Comparison of ENCODE assay signal across 8 cellular contexts in genomic region chr2:132352481-132352993, GRCh38.
DNase-seq lines count a peak whose midpoint lies in the region; ATAC-seq and TF ChIP-seq lines count a peak whose summit lies in the region.
"Not testable (repeated sequence)": the region's sequence is repeated elsewhere in the genome, so short reads cannot be mapped to it uniquely, and the experiment has no call there.

No MANE protein-coding gene starts in this region.

- not testable (repeated sequence) for H3K9me3 ChIP-seq in PC-3 (ENCODE audit: low read length)

- H2AFZ ChIP-seq in PC-3 (ENCODE audit: low read length) = peak overlapping the region; percentile 64

- not testable (repeated sequence) for BruUV-seq in PC-3 (replicated peaks; lab: Mats Ljungman, UMichigan)

- intact Hi-C loops in PC-3 (cut with micrococcal nuclease) = loop anchor here (2.0 to 5.0 kb wide), 2 partner anchors 64 to 85 kb away; partner anchors contain the start of gene GPR39
- intact Hi-C loops in left colon (cut with DNase I, micrococcal nuclease) = not testable (repeated sequence)

- H3K9ac ChIP-seq in PC-3 (ENCODE audit: low read length) = peak overlapping the region; percentile 61; the same call in 1 of the 2 replicates

- not testable (repeated sequence) for H3K79me2 ChIP-seq in PC-3 (ENCODE audit: low read length)

- H3K4me1 ChIP-seq in PC-3 (ENCODE audit: insufficient read depth, low read length); urinary bladder (ENCODE audit: insufficient read depth): not testable (repeated sequence)

- H3K9me2 ChIP-seq in PC-3 (replicated peaks; ENCODE audit: low read length) = not testable (repeated sequence)

- peak overlapping the region; percentile 67 for H3K4me3 ChIP-seq in PC-3 (ENCODE audit: low read length)
- H3K4me3 ChIP-seq in fibroblast of villous mesenchyme (ENCODE audit: low read depth, low read length) = peak overlapping the region; percentile 35
- peak overlapping the region; percentile 20 for H3K4me3 ChIP-seq in urinary bladder (ENCODE audit: low read depth, low read length)

- not testable (repeated sequence) for H3F3A ChIP-seq in PC-3 (ENCODE audit: low read length, unreplicated experiment)

- not testable (repeated sequence) for H3K27me3 ChIP-seq in PC-3 (ENCODE audit: low read length)

- peak overlapping the region; percentile 75 for H3K4me3 Mint-ChIP-seq in progenitor cell of endocrine pancreas (ENCODE audit: low read depth)

- H3K4me2 ChIP-seq in PC-3 (ENCODE audit: low read length) = peak overlapping the region; percentile 81

- DNase-seq in DMS79 (lab: John Stamatoyannopoulos, UW) (peak; percentile 77), NCI-H1436 (lab: John Stamatoyannopoulos, UW) (peak; percentile 80), PC-3 (peak; percentile 92), astrocyte of the hippocampus (ENCODE audit: low read depth, low spot score) (peak; percentile 83), fibroblast of villous mesenchyme (ENCODE audit: low read depth) (peak; percentile 21), left colon (peak; percentile 60 to 61), progenitor cell of endocrine pancreas (ENCODE audit: low spot score, unreplicated experiment) (peak; percentile 73)

- H3K27ac Mint-ChIP-seq in progenitor cell of endocrine pancreas = peak overlapping the region; percentile 33

- CTCF ChIA-PET in PC-3 (lab: Charles Lee) = not testable (repeated sequence)

- POLR2A ChIA-PET in PC-3 (lab: Charles Lee; ENCODE audit: unreplicated experiment) = interaction anchor here (0.6 kb wide), 2 partner anchors 307 to 1543 kb away, joined by 3 to 5 read pairs; no protein-coding TSS in a partner anchor

- ATAC-seq in PC-3 (peak; percentile 96), left colon (peak; percentile 95)

- H3K4me1 Mint-ChIP-seq in progenitor cell of endocrine pancreas (ENCODE audit: low read depth) = not testable (repeated sequence)

- H4K20me1 ChIP-seq in PC-3 (ENCODE audit: low read length) = not testable (repeated sequence)

- not testable (repeated sequence) for TF ChIP-seq CTCF in PC-3 (conservative IDR thresholded peaks at IDR 0.05; ENCODE audit: low read depth, low read length); fibroblast of villous mesenchyme (IDR thresholded peaks at IDR 0.05; ENCODE audit: insufficient read depth, low read depth, low read length); progenitor cell of endocrine pancreas (IDR thresholded peaks at IDR 0.05; ENCODE audit: unreplicated experiment)

- not testable (repeated sequence) for H3K36me3 Mint-ChIP-seq in progenitor cell of endocrine pancreas (ENCODE audit: insufficient read depth)

- 3% methylated on average over 43 of the region's 43 CpGs for WGBS in urinary bladder

- H3K36me3 ChIP-seq in PC-3 (ENCODE audit: low read depth, low read length); urinary bladder (ENCODE audit: insufficient read depth): not testable (repeated sequence)

- H3K9me3 Mint-ChIP-seq in progenitor cell of endocrine pancreas (ENCODE audit: low read depth) = not testable (repeated sequence)

- H3K27ac ChIP-seq in PC-3 (ENCODE audit: low read length) = peak overlapping the region; percentile 32; the same call in 1 of the 2 replicates
- not testable (repeated sequence) for H3K27ac ChIP-seq in urinary bladder (ENCODE audit: low read depth)

- not testable (repeated sequence) for H3K27me3 Mint-ChIP-seq in progenitor cell of endocrine pancreas

Comparison
In these comparisons a context has a peak if more than half of its experiments do, and no peak if none do; other contexts are left out.
1. DNase-seq: peak in every context shown above with its lines; median percentile 92 in PC-3; 83 in astrocyte of the hippocampus; 80 in NCI-H1436; 77 in DMS79; 73 in progenitor cell of endocrine pancreas; 60 in left colon; 21 in fibroblast of villous mesenchyme.